Comparison of ENCODE assay signal across 20 cellular contexts in genomic region chr9:114401344-114401743, GRCh38.
"Had no signal": no experiment of that assay in that cellular context is flagged by ENCODE, and none has a peak within 500 bp of the region (broad histone marks: within the 10 kb centered on the region; RNA-seq: fewer than 3 reads in every experiment).

No MANE protein-coding gene starts in this region.

- ATAC-seq: activated CD4-positive, alpha-beta T cell treated with anti-CD3 and anti-CD28 coated beads for 36 hours; activated CD8-positive, alpha-beta memory T cell treated with anti-CD3 and anti-CD28 coated beads, Interleukin-2, amount 10 ng/mL, durations not matched to agents 7 days and 5 days; gastroesophageal sphincter; heart right ventricle; natural killer cell; stimulated activated naive B cell treated with anti-CD40 and anti-IgM and Interleukin-4, amounts not matched to agents 10 μg/mL and 1 μg/mL and 100 μg/mL, for 72 hours had no signal

- FAIRE-seq: astrocyte, endometrium, islet of Langerhans had no signal

- H3K27ac ChIP-seq: dorsolateral prefrontal cortex, gastroesophageal sphincter, heart right ventricle, left ventricle myocardium inferior, thyroid gland, vagina had no signal

- H3K36me3 ChIP-seq: heart right ventricle, left ventricle myocardium inferior, thyroid gland, vagina had no signal

- H3K9me3 ChIP-seq: gastroesophageal sphincter, heart right ventricle, left ventricle myocardium inferior, thyroid gland, vagina had no signal

- H3K4me3 ChIP-seq: dorsolateral prefrontal cortex, gastroesophageal sphincter, heart right ventricle, left ventricle myocardium inferior, thyroid gland, vagina had no signal

- H3K27me3 ChIP-seq: dorsolateral prefrontal cortex, gastroesophageal sphincter, thyroid gland, vagina had no signal

- DNase-seq: activated CD4-positive, alpha-beta memory T cell treated with anti-CD3 and anti-CD28 coated beads for 36 hours; activated CD4-positive, alpha-beta T cell treated with anti-CD3 and anti-CD28 coated beads for 36 hours; activated CD8-positive, alpha-beta memory T cell treated with anti-CD3 and anti-CD28 coated beads, Interleukin-2, amount 10 ng/mL, durations not matched to agents 7 days and 5 days; activated naive CD4-positive, alpha-beta T cell treated with anti-CD3 and anti-CD28 coated beads, Interleukin-2, amount 10 ng/mL, durations not matched to agents 7 days and 5 days; activated T-cell treated with anti-CD3 and anti-CD28 coated beads, Interleukin-2, amount 50 U/mL, for 1 hour; dorsolateral prefrontal cortex; heart right ventricle; left ventricle myocardium inferior; natural killer cell; nucleus accumbens; posterior cingulate gyrus; retina; stimulated activated CD4-positive, alpha-beta T cell treated with anti-CD3 and anti-CD28 coated beads, Interleukin-2, amount 100 ng/mL, for 48 hours; stimulated activated naive B cell treated with anti-CD40 and anti-IgM and Interleukin-4, amounts not matched to agents 10 μg/mL and 1 μg/mL and 100 μg/mL, for 72 hours; thyroid gland had no signal
